ENCODE assay signal across 8 cellular contexts in genomic region chr19:1874554-1875185, GRCh38. TPM values are rescaled to one million over a fixed set of nuclear protein-coding genes. Genes with fewer than 3 reads are reported as not detected.
DNase-seq lines count a peak whose midpoint lies in the region; ATAC-seq and TF ChIP-seq lines count a peak whose summit lies in the region.

No MANE protein-coding gene starts in this region.

- peak overlapping the region; percentile 94 for H3K4me3 Mint-ChIP-seq in neural crest cell

- no peaks in the 10 kb centered on the region for H3K9me3 ChIP-seq in GM23248 (ENCODE audit: low read depth)
- no peaks in the 10 kb centered on the region for H3K9me3 ChIP-seq in endocrine pancreas (ENCODE audit: control insufficient read depth, low read length)

- H3K9me2 ChIP-seq in GM23248 (ENCODE audit: insufficient read depth) = no peaks in the 10 kb centered on the region

- H3K4me3 ChIP-seq in GM23248 (peak overlapping the region; percentile 91), endocrine pancreas (ENCODE audit: control insufficient read depth, insufficient read depth, low read length) (peak overlapping the region; percentile 86)

- DNase-seq in GM23248 = peak; percentile 62
- peak; percentile 43 for DNase-seq in RPMI8226
- DNase-seq in neural crest cell (ENCODE audit: low read depth, low spot score) = no peak
- no peak for DNase-seq in cerebellar cortex (ENCODE audit: low spot score)
- no peak for DNase-seq in NCI-H2107 treated with DMSO at 0.1 percent for 48 hours (lab: John Stamatoyannopoulos, UW; ENCODE audit: unreplicated experiment)

- TF ChIP-seq CTCF in neural crest cell (conservative IDR thresholded peaks at IDR 0.05) = no peak

- H3K36me3 ChIP-seq in GM23248 (ENCODE audit: low read depth) = no peaks in the 10 kb centered on the region
- H3K36me3 ChIP-seq in endocrine pancreas (ENCODE audit: control insufficient read depth, insufficient read depth, low read length) = no peaks in the 10 kb centered on the region

- peak overlapping the region; percentile 97 for H3K4me2 ChIP-seq in GM23248 (ENCODE audit: unreplicated experiment)

- peak overlapping the region; percentile 96 for H3K27ac ChIP-seq in GM23248

- H3K79me2 ChIP-seq in GM23248 (ENCODE audit: insufficient read depth) = peaks cover 62% of the 10 kb centered on the region

- H2AFZ ChIP-seq in GM23248 = peak overlapping the region; percentile 31; the same call in 1 of the 2 replicates

- WGBS in GM23248 (ENCODE audit: low coverage in 1 of 2, low lambda C conversion rate in 2 of 2, missing lambda C conversion rate in 2 of 2), 2 experiments = 8% methylated on average over 16 of the region's 16 CpGs

- peaks cover 18% of the 10 kb centered on the region for H3K4me1 ChIP-seq in GM23248 (ENCODE audit: insufficient read depth)
- H3K4me1 ChIP-seq in endocrine pancreas (ENCODE audit: control insufficient read depth, insufficient read depth, low read length) = peaks cover 7% of the 10 kb centered on the region

- H3K9ac ChIP-seq in GM23248 (peak overlapping the region; percentile 96), endocrine pancreas (ENCODE audit: control insufficient read depth, insufficient read depth, low read length) (peak overlapping the region; percentile 30)

- no peaks in the 10 kb centered on the region for H4K20me1 ChIP-seq in GM23248 (ENCODE audit: insufficient read depth)

- in situ Hi-C loops in GM23248 (cut with MboI) = no loop called here

- peak overlapping the region; percentile 72 for H3K27ac Mint-ChIP-seq in neural crest cell (ENCODE audit: unreplicated experiment)

- no peak for ATAC-seq in GM18502 (IDR thresholded peaks at IDR 0.05; ENCODE audit: poor library complexity, unreplicated experiment)
- ATAC-seq in HG03520 (IDR thresholded peaks at IDR 0.05; ENCODE audit: unreplicated experiment) = no peak

- H3K36me3 Mint-ChIP-seq in neural crest cell (ENCODE audit: low read depth) = peaks cover 2% of the 10 kb centered on the region

- H3F3A ChIP-seq in GM23248 (ENCODE audit: insufficient read depth) = peaks cover 17% of the 10 kb centered on the region

- H3K4me1 Mint-ChIP-seq in neural crest cell = peaks cover 24% of the 10 kb centered on the region

- H3K27me3 ChIP-seq in GM23248 (replicated peaks; ENCODE audit: insufficient read depth) (no peaks in the 10 kb centered on the region), endocrine pancreas (ENCODE audit: control insufficient read depth, insufficient read depth, low read length) (no peaks in the 10 kb centered on the region)

- no peaks in the 10 kb centered on the region for H3K9me3 Mint-ChIP-seq in neural crest cell

- H3K27me3 Mint-ChIP-seq in neural crest cell (ENCODE audit: low read depth) = no peaks in the 10 kb centered on the region

RNA-seq across cellular contexts. Expression of gene ABHD17A, which starts 10.6 kb away (rescaled TPM):
- total RNA-seq in GM23248 (2014; rRNA removed; shearing (Covaris generic)) = 147 and 157 TPM in 2 replicates
- polyA plus RNA-seq in GM23248 (2016; fragmentation: Nextera tagmentation; extraction: Ambion mirVana) = 37.6 and 39.4 TPM in 2 replicates
- 73.9 and 74.1 TPM in 2 replicates for total RNA-seq in neural crest cell

RNA-seq across cellular contexts. Expression of gene KLF16, which starts 11.3 kb away (rescaled TPM):
- total RNA-seq in GM23248 (2014; rRNA removed; shearing (Covaris generic)) = 8.9 and 11.0 TPM in 2 replicates
- polyA plus RNA-seq in GM23248 (2016; fragmentation: Nextera tagmentation; extraction: Ambion mirVana) = 4.2 and 4.6 TPM in 2 replicates
- 18.9 and 20.7 TPM in 2 replicates for total RNA-seq in neural crest cell

RNA-seq across cellular contexts. Expression of gene REXO1, which starts 26.4 kb away (rescaled TPM):
- 4.2 and 5.2 TPM in 2 replicates for total RNA-seq in GM23248 (2014; rRNA removed; shearing (Covaris generic))
- polyA plus RNA-seq in GM23248 (2016; fragmentation: Nextera tagmentation; extraction: Ambion mirVana) = 4.2 and 4.9 TPM in 2 replicates
- total RNA-seq in neural crest cell = 40.8 and 45.3 TPM in 2 replicates

RNA-seq across cellular contexts. Expression of gene ADAT3, which starts 30.5 kb away (rescaled TPM):
- total RNA-seq in GM23248 (2014; rRNA removed; shearing (Covaris generic)) = 0.22 and 3.2 TPM in 2 replicates
- polyA plus RNA-seq in GM23248 (2016; fragmentation: Nextera tagmentation; extraction: Ambion mirVana) = 2.4 and 3.2 TPM in 2 replicates
- 13.7 and 14.1 TPM in 2 replicates for total RNA-seq in neural crest cell

RNA-seq across cellular contexts. Expression of gene SCAMP4, which starts 30.5 kb away (rescaled TPM):
- 110 and 185 TPM in 2 replicates for total RNA-seq in GM23248 (2014; rRNA removed; shearing (Covaris generic))
- 73.9 and 81.9 TPM in 2 replicates for polyA plus RNA-seq in GM23248 (2016; fragmentation: Nextera tagmentation; extraction: Ambion mirVana)
- 71.2 and 79.9 TPM in 2 replicates for total RNA-seq in neural crest cell

Comparison
In these comparisons a context has a peak if more than half of its experiments do, and no peak if none do; other contexts are left out.
1. DNase-seq: peak in GM23248 (single experiment) and RPMI8226 (single experiment); none in neural crest cell (single experiment), cerebellar cortex (single experiment) and NCI-H2107 treated with DMSO at 0.1 percent for 48 hours (single experiment).